Comparison of ENCODE assay signal across 11 cellular contexts in genomic region chr6:53042112-53042511, GRCh38. TPM values are rescaled to one million over a fixed set of nuclear protein-coding genes. Genes with fewer than 3 reads are reported as not detected.
DNase-seq lines count a peak whose midpoint lies in the region; ATAC-seq, FAIRE-seq and TF ChIP-seq lines count a peak whose summit lies in the region.
"Had no signal": no experiment of that assay in that cellular context is flagged by ENCODE, and none has a peak within 500 bp of the region (broad histone marks: within the 10 kb centered on the region; RNA-seq: fewer than 3 reads in every experiment).

No MANE protein-coding gene starts in this region.

- CTCF ChIA-PET in AG04450 (lab: Charles Lee): interaction anchor here (0.6 to 2.9 kb wide), 3 partner anchors 12 to 160 kb away, joined by 3 to 30 read pairs (median 3); partner anchors contain the start of gene GSTA4

- no peak for FAIRE-seq in bronchial epithelial cell (lab: Jason Lieb, UNC)

- H3K9me3 ChIP-seq in AG04450 (ENCODE audit: control insufficient read depth, insufficient read depth, low read length): no peaks in the 10 kb centered on the region
- H3K9me3 ChIP-seq: gastrocnemius medialis had no signal

- ATAC-seq in left lobe of liver: peak; percentile 56
- ATAC-seq in left colon: no peak
- ATAC-seq: natural killer cell had no signal

- no peak overlapping the region for H3K4me3 ChIP-seq in AG04450 (ENCODE audit: low read depth, low read length)
- H3K4me3 ChIP-seq in bronchial epithelial cell (ENCODE audit: low read depth, low read length): no peak overlapping the region
- H3K4me3 ChIP-seq: gastrocnemius medialis had no signal

- POLR2A ChIA-PET in AG04450 (lab: Yijun Ruan, JAX): interaction anchor here (0.6 to 2.0 kb wide), 5 partner anchors 9 to 629 kb away, joined by 3 to 14 read pairs (median 5); partner anchors contain the start of gene GSTA4

- DNase-seq in AG04450 (ENCODE audit: low read depth, low spot score) (peak; percentile 79), LHCN-M2 (ENCODE audit: low read depth) (peak; percentile 89), bronchial epithelial cell (ENCODE audit: low read depth) (peak; percentile 94), left lobe of liver (ENCODE audit: low spot score) (no peak), GF-D8 (lab: John Stamatoyannopoulos, UW) (no peak), activated gamma-delta T cell (lab: John Stamatoyannopoulos, UW) (no peak), left colon (no peak)
- DNase-seq in activated CD8-positive, alpha-beta memory T cell treated with anti-CD3 and anti-CD28 coated beads, Interleukin-2, amount 50 U/mL, for 48 hours: no peak
- DNase-seq: natural killer cell, NCI-H345 had no signal

- peaks cover 8% of the 10 kb centered on the region for H3K36me3 ChIP-seq in bronchial epithelial cell (ENCODE audit: control insufficient read depth, insufficient read depth, low read length)

- H3K27ac ChIP-seq in AG04450 (ENCODE audit: low read depth, low read length): peak overlapping the region; percentile 79

- intact Hi-C loops in left colon (cut with DNase I, micrococcal nuclease): no loop called here

- TF ChIP-seq CTCF in AG04450 (IDR thresholded peaks at IDR 0.05; ENCODE audit: low read depth, low read length) (no peak), bronchial epithelial cell (IDR thresholded peaks at IDR 0.05; ENCODE audit: insufficient read depth, low read length, severe bottlenecking) (no peak)

- no peaks in the 10 kb centered on the region for H3K27me3 ChIP-seq in AG04450 (ENCODE audit: control insufficient read depth, insufficient read depth, low read length)
- no peaks in the 10 kb centered on the region for H3K27me3 ChIP-seq in bronchial epithelial cell (ENCODE audit: control insufficient read depth, insufficient read depth, low read length)
- H3K27me3 ChIP-seq: gastrocnemius medialis had no signal

RNA-seq across cellular contexts. Expression of gene CILK1, which starts 19.5 kb away (rescaled TPM):
- polyA plus RNA-seq in AG04450 (2011; rRNA removed): 13.3 and 17.7 TPM in 2 replicates
- 10.8 and 14.6 TPM in 2 replicates for polyA minus RNA-seq in AG04450 (2011; rRNA and poly(A)+ RNA removed)
- total RNA-seq in LHCN-M2 (2014; rRNA removed) (16.7 and 17.3 TPM in 2 replicates), bronchial epithelial cell (1.8 and 2.7 TPM in 2 replicates), left lobe of liver (5.5 TPM), left colon (10 to 100 TPM; 17.7 to 19.6 TPM)
- polyA plus RNA-seq in LHCN-M2 (2012): 6.6 TPM

RNA-seq across cellular contexts. Expression of gene FBXO9, which starts 23.1 kb away (rescaled TPM):
- 74.0 and 90.2 TPM in 2 replicates for polyA plus RNA-seq in AG04450 (2011; rRNA removed)
- 55.5 and 73.1 TPM in 2 replicates for polyA minus RNA-seq in AG04450 (2011; rRNA and poly(A)+ RNA removed)
- total RNA-seq in LHCN-M2 (2014; rRNA removed): 27.8 and 33.5 TPM in 2 replicates
- 38.0 TPM for polyA plus RNA-seq in LHCN-M2 (2012)
- 29.0 and 31.2 TPM in 2 replicates for total RNA-seq in bronchial epithelial cell
- total RNA-seq in left lobe of liver: 70.2 TPM
- total RNA-seq in left colon: 10 to 100 TPM; 70.5 to 93.6 TPM

RNA-seq across cellular contexts. Expression of gene GSTA4, which starts 47.0 kb away (rescaled TPM):
- 60.2 and 76.7 TPM in 2 replicates for polyA plus RNA-seq in AG04450 (2011; rRNA removed)
- polyA minus RNA-seq in AG04450 (2011; rRNA and poly(A)+ RNA removed): 11.0 and 15.0 TPM in 2 replicates
- total RNA-seq in LHCN-M2 (2014; rRNA removed): 25.3 and 25.8 TPM in 2 replicates
- polyA plus RNA-seq in LHCN-M2 (2012): 17.1 TPM
- total RNA-seq in bronchial epithelial cell: 10.8 and 26.8 TPM in 2 replicates
- total RNA-seq in left lobe of liver: 5.5 TPM
- total RNA-seq in left colon: 10 to 100 TPM; 14.1 to 15.2 TPM

Comparison
In these comparisons a context has a peak if more than half of its experiments do, and no peak if none do; other contexts are left out.
1. DNase-seq: peak in AG04450 (single experiment), LHCN-M2 (single experiment) and bronchial epithelial cell (single experiment); none in left lobe of liver (single experiment), GF-D8 (single experiment), activated gamma-delta T cell (single experiment), activated CD8-positive, alpha-beta memory T cell treated with anti-CD3 and anti-CD28 coated beads, Interleukin-2, amount 50 U/mL, for 48 hours (single experiment) and left colon (0 of 2).